ENCODE assay signal across 28 cellular contexts in genomic region chr18:24935008-24935407, GRCh38.
"Had no signal": no experiment of that assay in that cellular context is flagged by ENCODE, and none has a peak within 500 bp of the region (broad histone marks: within the 10 kb centered on the region; RNA-seq: fewer than 3 reads in every experiment).

No MANE protein-coding gene starts in this region.

- H3K27me3 ChIP-seq: left lung, ovary, right atrium auricular region, right lobe of liver, stomach, testis, thyroid gland, transverse colon, upper lobe of left lung, vagina had no signal

- H3K9me3 Mint-ChIP-seq: immature natural killer cell; stimulated activated naive B cell treated with anti-CD40 and anti-IgM and Interleukin-4, amounts not matched to agents 10 μg/mL and 1 μg/mL and 100 μg/mL, for 72 hours had no signal

- H3K36me3 ChIP-seq: left lung, ovary, right atrium auricular region, right lobe of liver, stomach, thyroid gland, transverse colon, upper lobe of left lung, vagina had no signal

- H3K9me3 ChIP-seq: left lung, mucosa of descending colon, ovary, right atrium auricular region, right lobe of liver, stomach, testis, thyroid gland, transverse colon, upper lobe of left lung, vagina had no signal

- H3K27ac ChIP-seq: left lung, ovary, right atrium auricular region, right lobe of liver, skin epidermis, stomach, testis, thyroid gland, transverse colon, upper lobe of left lung, vagina had no signal

- H3K27ac Mint-ChIP-seq: immature natural killer cell; naive B cell; natural killer cell; progenitor cell of endocrine pancreas; stimulated activated naive B cell treated with anti-CD40 and anti-IgM and Interleukin-4, amounts not matched to agents 10 μg/mL and 1 μg/mL and 100 μg/mL, for 72 hours had no signal

- H3K27me3 Mint-ChIP-seq: naive B cell; stimulated activated naive B cell treated with anti-CD40 and anti-IgM and Interleukin-4, amounts not matched to agents 10 μg/mL and 1 μg/mL and 100 μg/mL, for 72 hours had no signal

- H3K4me1 Mint-ChIP-seq: immature natural killer cell, natural killer cell had no signal

- ATAC-seq: left colon; left lung; mucosa of descending colon; natural killer cell; right lobe of liver; stimulated activated naive CD8-positive, alpha-beta T cell treated with anti-CD3 and anti-CD28 coated beads, Interleukin-15, Interleukin-2, amounts not matched to agents 100 U/mL and 50 U/mL, for 24 hours had no signal

- H3K4me3 Mint-ChIP-seq: immature natural killer cell; naive B cell; natural killer cell; stimulated activated naive B cell treated with anti-CD40 and anti-IgM and Interleukin-4, amounts not matched to agents 10 μg/mL and 1 μg/mL and 100 μg/mL, for 72 hours had no signal

- H3K36me3 Mint-ChIP-seq: immature natural killer cell; natural killer cell; stimulated activated naive B cell treated with anti-CD40 and anti-IgM and Interleukin-4, amounts not matched to agents 10 μg/mL and 1 μg/mL and 100 μg/mL, for 72 hours had no signal

- DNase-seq: hypothalamus; immature natural killer cell; kidney; left colon; left lung; mesendoderm; midbrain; mucosa of descending colon; naive B cell; natural killer cell; ovary; right lobe of liver; stimulated activated CD4-positive, alpha-beta T cell treated with anti-CD3 and anti-CD28 coated beads, Interleukin-12 subunit alpha, Interleukin-12 subunit beta, amount 100 ng/mL, for 4 hours; stimulated activated CD4-positive, alpha-beta T cell treated with anti-CD3 and anti-CD28 coated beads, Interleukin-15, amount 100 ng/mL, for 24 hours; stimulated activated CD4-positive, alpha-beta T cell treated with anti-CD3 and anti-CD28 coated beads, Interleukin-2, amount 100 ng/mL, for 24 hours; stimulated activated CD4-positive, alpha-beta T cell treated with anti-CD3 and anti-CD28 coated beads, Interleukin-4, amount 100 ng/mL, for 1 hour; stimulated activated naive B cell treated with anti-CD40 and anti-IgM and Interleukin-4, amounts not matched to agents 10 μg/mL and 1 μg/mL and 100 μg/mL, for 72 hours; stimulated activated naive CD8-positive, alpha-beta T cell treated with anti-CD3 and anti-CD28 coated beads, Interleukin-15, Interleukin-2, amounts not matched to agents 100 U/mL and 50 U/mL, for 24 hours; stomach; testis; thyroid gland; transverse colon; upper lobe of left lung had no signal

- H3K4me1 ChIP-seq: left lung, right lobe of liver, stomach, testis, upper lobe of left lung, vagina had no signal

- H3K4me3 ChIP-seq: left lung, lung, mucosa of descending colon, ovary, right atrium auricular region, right lobe of liver, skin epidermis, stomach, testis, thyroid gland, transverse colon, upper lobe of left lung, vagina had no signal
